Comparison of ENCODE assay signal across 17 cellular contexts in genomic region chr2:33208400-33208799, GRCh38.
A peak's percentile ranks its signal among the peaks of the same experiment; 100 is the strongest.
DNase-seq lines count a peak whose midpoint lies in the region; ATAC-seq and TF ChIP-seq lines count a peak whose summit lies in the region.
"Had no signal": no experiment of that assay in that cellular context is flagged by ENCODE, and none has a peak within 500 bp of the region (broad histone marks: within the 10 kb centered on the region; RNA-seq: fewer than 3 reads in every experiment).

No MANE protein-coding gene starts in this region.

- no peak overlapping the region for H3K27ac Mint-ChIP-seq in activated CD4-positive, alpha-beta memory T cell treated with anti-CD3 and anti-CD28 coated beads for 36 hours
- H3K27ac Mint-ChIP-seq in activated CD4-positive, alpha-beta memory T cell treated with anti-CD3 and anti-CD28 coated beads, Interleukin-2, amount 10 ng/mL, durations not matched to agents 7 days and 5 days, result no peak overlapping the region

- intact Hi-C loops in activated CD4-positive, alpha-beta memory T cell treated with anti-CD3 and anti-CD28 coated beads for 36 hours (cut with micrococcal nuclease), result loop anchor here (1.0 kb wide), 1 partner anchor 165 kb away; no protein-coding TSS in a partner anchor

- in situ Hi-C loops in SK-MEL-5 (cut with HindIII; ENCODE audit: low pct_unique_long_range_greater_than_20kb, low sequenced_read_pairs), result no loop called here

- POLR2A ChIA-PET in activated CD4-positive, alpha-beta memory T cell treated with anti-CD3 and anti-CD28 coated beads for 36 hours (lab: Charles Lee), result no interaction called here
- POLR2A ChIA-PET in activated CD4-positive, alpha-beta memory T cell treated with anti-CD3 and anti-CD28 coated beads, Interleukin-2, amount 10 ng/mL, durations not matched to agents 7 days and 5 days (lab: Charles Lee), result no interaction called here

- no peaks in the 10 kb centered on the region for H3K27me3 ChIP-seq in H7 (ENCODE audit: control insufficient read depth, insufficient read depth, low read length)
- H3K27me3 ChIP-seq in foreskin keratinocyte, result no peaks in the 10 kb centered on the region

- peak; percentile 13 for TF ChIP-seq CTCF in foreskin keratinocyte (conservative IDR thresholded peaks at IDR 0.05)

- no peaks in the 10 kb centered on the region for H3K36me3 ChIP-seq in H7 (replicated peaks; ENCODE audit: control insufficient read depth, insufficient read depth, low read length)
- H3K36me3 ChIP-seq: spleen had no signal

- no peaks in the 10 kb centered on the region for H3K36me3 Mint-ChIP-seq in activated CD4-positive, alpha-beta memory T cell treated with anti-CD3 and anti-CD28 coated beads for 36 hours
- no peaks in the 10 kb centered on the region for H3K36me3 Mint-ChIP-seq in activated CD4-positive, alpha-beta memory T cell treated with anti-CD3 and anti-CD28 coated beads, Interleukin-2, amount 10 ng/mL, durations not matched to agents 7 days and 5 days (ENCODE audit: low read depth)
- H3K36me3 Mint-ChIP-seq: CD14-positive monocyte had no signal

- no peaks in the 10 kb centered on the region for H3K9me3 Mint-ChIP-seq in activated CD4-positive, alpha-beta memory T cell treated with anti-CD3 and anti-CD28 coated beads for 36 hours
- H3K9me3 Mint-ChIP-seq in activated CD4-positive, alpha-beta memory T cell treated with anti-CD3 and anti-CD28 coated beads, Interleukin-2, amount 10 ng/mL, durations not matched to agents 7 days and 5 days, result no peaks in the 10 kb centered on the region

- H3K27ac ChIP-seq in foreskin keratinocyte, result no peak overlapping the region
- H3K27ac ChIP-seq: spleen had no signal

- no peaks in the 10 kb centered on the region for H3K4me1 Mint-ChIP-seq in activated CD4-positive, alpha-beta memory T cell treated with anti-CD3 and anti-CD28 coated beads for 36 hours (ENCODE audit: low read depth)
- H3K4me1 Mint-ChIP-seq in activated CD4-positive, alpha-beta memory T cell treated with anti-CD3 and anti-CD28 coated beads, Interleukin-2, amount 10 ng/mL, durations not matched to agents 7 days and 5 days, result no peaks in the 10 kb centered on the region

- CTCF ChIA-PET in activated CD4-positive, alpha-beta memory T cell treated with anti-CD3 and anti-CD28 coated beads for 36 hours (lab: Charles Lee), result interaction anchor here (0.6 to 2.0 kb wide), 5 partner anchors 60 to 375 kb away, joined by 3 to 15 read pairs (median 4); no protein-coding TSS in a partner anchor
- CTCF ChIA-PET in activated CD4-positive, alpha-beta memory T cell treated with anti-CD3 and anti-CD28 coated beads, Interleukin-2, amount 10 ng/mL, durations not matched to agents 7 days and 5 days (lab: Charles Lee), result interaction anchor here (0.7 kb wide), 1 partner anchor 260 kb away, joined by 3 read pairs; no protein-coding TSS in a partner anchor

- peak; percentile 33 for DNase-seq in activated CD4-positive, alpha-beta memory T cell treated with anti-CD3 and anti-CD28 coated beads for 36 hours
- DNase-seq in activated CD4-positive, alpha-beta memory T cell treated with anti-CD3 and anti-CD28 coated beads, Interleukin-2, amount 10 ng/mL, durations not matched to agents 7 days and 5 days, result no peak
- peak; percentile 13 for DNase-seq in H7
- DNase-seq in SK-MEL-5 (ENCODE audit: low read depth, low spot score), result peak; percentile 15
- no peak for DNase-seq in foreskin keratinocyte
- DNase-seq: central memory CD4-positive, alpha-beta T cell; GDM1; Kasumi-1; NCI-H1092; NCI-H2029 treated with DMSO at 0.1 percent for 48 hours; NCI-H446 treated with DMSO at 0.1 percent for 48 hours; spleen; stimulated activated CD8-positive, alpha-beta memory T cell treated with anti-CD3 and anti-CD28 coated beads, Interleukin-4, amount 100 ng/mL, for 48 hours had no signal

- no peak overlapping the region for H3K4me3 Mint-ChIP-seq in activated CD4-positive, alpha-beta memory T cell treated with anti-CD3 and anti-CD28 coated beads for 36 hours
- no peak overlapping the region for H3K4me3 Mint-ChIP-seq in activated CD4-positive, alpha-beta memory T cell treated with anti-CD3 and anti-CD28 coated beads, Interleukin-2, amount 10 ng/mL, durations not matched to agents 7 days and 5 days
- H3K4me3 Mint-ChIP-seq: CD14-positive monocyte had no signal

- peaks cover 7% of the 10 kb centered on the region for H3K27me3 Mint-ChIP-seq in activated CD4-positive, alpha-beta memory T cell treated with anti-CD3 and anti-CD28 coated beads for 36 hours
- peaks cover 5% of the 10 kb centered on the region for H3K27me3 Mint-ChIP-seq in activated CD4-positive, alpha-beta memory T cell treated with anti-CD3 and anti-CD28 coated beads, Interleukin-2, amount 10 ng/mL, durations not matched to agents 7 days and 5 days

- H3K4me1 ChIP-seq in foreskin keratinocyte, result peaks cover 17% of the 10 kb centered on the region
- H3K4me1 ChIP-seq: spleen had no signal

- ATAC-seq in foreskin keratinocyte (no peak), HG02884 (IDR thresholded peaks at IDR 0.05; ENCODE audit: unreplicated experiment) (no peak), GM19455 (IDR thresholded peaks at IDR 0.05; ENCODE audit: unreplicated experiment) (no peak), GM19463 (IDR thresholded peaks at IDR 0.05; ENCODE audit: unreplicated experiment) (no peak)

- no peak overlapping the region for H3K4me3 ChIP-seq in H7 (ENCODE audit: insufficient read depth, low read depth, low read length)
- H3K4me3 ChIP-seq: spleen had no signal

Comparison
In these comparisons a context has a peak if more than half of its experiments do, and no peak if none do; other contexts are left out.
1. DNase-seq: peak in activated CD4-positive, alpha-beta memory T cell treated with anti-CD3 and anti-CD28 coated beads for 36 hours (single experiment), H7 (single experiment) and SK-MEL-5 (single experiment); none in activated CD4-positive, alpha-beta memory T cell treated with anti-CD3 and anti-CD28 coated beads, Interleukin-2, amount 10 ng/mL, durations not matched to agents 7 days and 5 days (single experiment) and foreskin keratinocyte (0 of 2).